8 cellular contexts compared by ENCODE assay signal in the genomic region with DNA sequence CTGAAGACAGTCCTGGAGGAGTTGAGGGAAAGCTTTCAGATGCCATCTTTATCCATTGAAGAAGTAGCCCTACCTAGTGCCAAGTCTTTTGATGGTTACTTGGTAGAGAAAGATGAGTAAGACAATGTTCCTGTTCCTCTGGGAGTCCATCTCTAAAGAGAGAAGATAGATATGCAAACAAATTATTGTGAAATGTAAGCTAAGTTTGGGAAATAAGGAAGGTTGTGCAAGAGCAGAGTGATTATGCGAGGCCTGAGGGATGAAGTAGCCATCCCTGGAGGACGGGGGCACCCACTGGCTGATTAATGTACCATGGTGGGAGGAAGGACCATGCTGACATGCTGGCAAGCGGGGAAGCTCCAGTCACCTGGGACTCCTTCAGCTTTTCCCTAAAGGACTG. TPM values are rescaled to one million over a fixed set of nuclear protein-coding genes. Genes with fewer than 3 reads are reported as not detected.
DNase-seq lines count a peak whose midpoint lies in the region; ATAC-seq and TF ChIP-seq lines count a peak whose summit lies in the region.

No MANE protein-coding gene starts in this region.

- H3K9me3 ChIP-seq in HEK293 (ENCODE audit: control insufficient read depth, insufficient read depth, low read depth, low read length): no peaks in the 10 kb centered on the region
- no peaks in the 10 kb centered on the region for H3K9me3 ChIP-seq in stomach

- H3K36me3 ChIP-seq in HEK293 (ENCODE audit: control insufficient read depth in 2 of 2, insufficient read depth in 1 of 2, low read length in 2 of 2) (no peaks in the 10 kb centered on the region), stomach (no peaks in the 10 kb centered on the region)

- no peak for TF ChIP-seq POLR2A in stomach (IDR thresholded peaks at IDR 0.05)

- peaks cover 22% of the 10 kb centered on the region for H3K4me1 ChIP-seq in HEK293 (ENCODE audit: control insufficient read depth, insufficient read depth, low read length)
- peaks cover 0 to 43% (median 18%) of the 10 kb centered on the region in 4 donors for H3K4me1 ChIP-seq in stomach

- WGBS in stomach, 5 donors: 59 to 78% (median 69%) methylated on average over 3 of the region's 3 CpGs

- intact Hi-C loops in left ventricle myocardium superior (cut with micrococcal nuclease): loop anchor here (10.0 kb wide), 1 partner anchor 76 kb away; no protein-coding TSS in a partner anchor
- intact Hi-C loops in stomach (cut with DNase I; ENCODE audit: low total_unique reads): no loop called here

- POLR2A ChIA-PET in HEK293 (lab: Yijun Ruan, JAX): interaction anchor here (1.0 kb wide), 1 partner anchor 49 kb away, joined by 4 read pairs; no protein-coding TSS in a partner anchor

- CTCF ChIA-PET in HEK293 (lab: Yijun Ruan, JAX): interaction anchor here (0.6 to 3.5 kb wide), 4 partner anchors 13 to 76 kb away, joined by 3 to 25 read pairs (median 10); no protein-coding TSS in a partner anchor

- TF ChIP-seq CTCF in HEK293 (tag by site-specific recombination; IDR thresholded peaks at IDR 0.05) (no peak), stomach (IDR thresholded peaks at IDR 0.05) (no peak)

- H3K27me3 ChIP-seq in stomach: peaks cover 0 to 7% (median 0%) of the 10 kb centered on the region in 3 donors

- ATAC-seq in left ventricle myocardium superior: peak; percentile 35
- no peak for ATAC-seq in GM21737 (IDR thresholded peaks at IDR 0.05; ENCODE audit: unreplicated experiment)
- no peak for ATAC-seq in HG03565 (IDR thresholded peaks at IDR 0.05; ENCODE audit: unreplicated experiment)

- peak; percentile 7 for TF ChIP-seq EP300 in stomach (IDR thresholded peaks at IDR 0.05)

- DNase-seq in amniotic stem cell (lab: John Stamatoyannopoulos, UW) (peak; percentile 10), left ventricle myocardium superior (no peak), stomach (no peak), NCI-H2171 (lab: John Stamatoyannopoulos, UW) (no peak)
- DNase-seq in stimulated activated CD4-positive, alpha-beta T cell treated with anti-CD3 and anti-CD28 coated beads, Interleukin-12 subunit alpha, Interleukin-12 subunit beta, amount 100 ng/mL, for 4 hours: no peak

- no peak overlapping the region for H3K4me3 ChIP-seq in HEK293 (ENCODE audit: low read depth, low read length)
- H3K4me3 ChIP-seq in stomach: no peak overlapping the region

- H3K27ac ChIP-seq in HEK293 (ENCODE audit: extremely low read depth, low read depth, low read length): no peak overlapping the region
- peak overlapping the region in 4 of 5 donors; percentile 35 to 80 (median 68) for H3K27ac ChIP-seq in stomach

TF ChIP-seq in HEK293, 187 proteins besides CTCF, POLR2A, EP300 and RAD21:
- peak; percentile 33; the same call in 1 of the 2 replicates for TF ChIP-seq EGR2 (tag by site-specific recombination; IDR thresholded peaks at IDR 0.05; ENCODE audit: low read depth)
- TF ChIP-seq, protein P1, sequence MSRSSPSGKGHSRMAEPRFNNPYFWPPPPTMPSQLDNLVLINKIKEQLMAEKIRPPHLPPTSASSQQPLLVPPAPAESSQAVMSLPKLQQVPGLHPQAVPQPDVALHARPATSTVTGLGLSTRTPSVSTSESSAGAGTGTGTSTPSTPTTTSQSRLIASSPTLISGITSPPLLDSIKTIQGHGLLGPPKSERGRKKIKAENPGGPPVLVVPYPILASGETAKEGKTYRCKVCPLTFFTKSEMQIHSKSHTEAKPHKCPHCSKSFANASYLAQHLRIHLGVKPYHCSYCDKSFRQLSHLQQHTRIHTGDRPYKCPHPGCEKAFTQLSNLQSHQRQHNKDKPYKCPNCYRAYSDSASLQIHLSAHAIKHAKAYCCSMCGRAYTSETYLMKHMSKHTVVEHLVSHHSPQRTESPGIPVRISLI (tag by site-specific recombination; IDR thresholded peaks at IDR 0.05): no peak
- TF ChIP-seq ZFHX2 (tag by site-specific recombination; conservative IDR thresholded peaks at IDR 0.05): peak; percentile 45; the same call in 1 of the 2 replicates

RNA-seq across cellular contexts. Expression of a gene that starts 1.0 kb away (rescaled TPM):
- 140 TPM for total RNA-seq in left ventricle myocardium superior
- total RNA-seq in stomach: 100 to 1,000 TPM in 1 of 5 donors, 10 to 100 TPM in 4; 18.5 to 113 (median 41.9) TPM
- polyA plus RNA-seq in stomach: 10 to 100 TPM; 11.1 to 16.8 (median 14.7) TPM
